In genomic region chr5:93603711-93604118, GRCh38 we compare ENCODE assay signal across 14 cellular contexts. TPM values are rescaled to one million over a fixed set of nuclear protein-coding genes. Genes with fewer than 3 reads are reported as not detected.
DNase-seq lines count a peak whose midpoint lies in the region; FAIRE-seq and TF ChIP-seq lines count a peak whose summit lies in the region.
"Had no signal": no experiment of that assay in that cellular context is flagged by ENCODE, and none has a peak within 500 bp of the region (broad histone marks: within the 10 kb centered on the region; RNA-seq: fewer than 3 reads in every experiment).

No MANE protein-coding gene starts in this region.

- H2BK5ac ChIP-seq in H1 (ENCODE audit: low read depth, low read length) = no peak overlapping the region

- H3K36me3 ChIP-seq in ACC112 (ENCODE audit: insufficient read depth, low read length) (no peaks in the 10 kb centered on the region), HEK293 (ENCODE audit: control insufficient read depth in 2 of 2, insufficient read depth in 1 of 2, low read length in 2 of 2) (no peaks in the 10 kb centered on the region), H1 (ENCODE audit: control insufficient read depth in 2 of 4, insufficient read depth in 4 of 4, low read length in 3 of 4) (peaks cover 0 to 4% (median 0%) of the 10 kb centered on the region in 4 experiments; a peak in 2 of 8 replicates), neuron (ENCODE audit: insufficient read depth, low read length) (peaks cover 4% of the 10 kb centered on the region)
- H3K36me3 ChIP-seq: SJSA1 had no signal

- H3K4me1 ChIP-seq in ACC112 (ENCODE audit: control insufficient read depth, insufficient read depth, low read length, unreplicated experiment) (peaks cover 12% of the 10 kb centered on the region), HEK293 (ENCODE audit: control insufficient read depth, insufficient read depth, low read length) (peaks cover 41% of the 10 kb centered on the region), H1 (replicated peaks in 1 of 4; ENCODE audit: control insufficient read depth in 3 of 4, insufficient read depth in 4 of 4, low read length in 3 of 4) (peaks cover under 1 to 11% (median 10%) of the 10 kb centered on the region in 4 experiments; a peak in 6 of 7 replicates), neuron (ENCODE audit: insufficient read depth, low read length) (peaks cover 73% of the 10 kb centered on the region)

- no peak overlapping the region for H2BK12ac ChIP-seq in H1 (ENCODE audit: low read depth, low read length)

- H3K4me3 ChIP-seq in ACC112 (ENCODE audit: low read depth, low read length) (peak overlapping the region; percentile 60), HEK293 (ENCODE audit: low read depth, low read length) (no peak overlapping the region), H1 (ENCODE audit: extremely low read depth in 1 of 4, insufficient read depth in 2 of 4, low read depth in 3 of 4, low read length in 4 of 4) (peak overlapping the region in 2 of 4 experiments; percentile 7 to 45; a peak in 2 of 8 replicates), neuron (ENCODE audit: low read length) (peak overlapping the region; percentile 93)
- H3K4me3 ChIP-seq: SJSA1 had no signal

- H2AFZ ChIP-seq in ACC112 (ENCODE audit: low read length, unreplicated experiment) (no peak overlapping the region), H1 (ENCODE audit: low read length) (no peak overlapping the region), neuron (ENCODE audit: low read depth, low read length) (no peak overlapping the region)

- H3K27me3 ChIP-seq in ACC112 (ENCODE audit: insufficient read depth, low read length) (peaks cover 14% of the 10 kb centered on the region), H1 (replicated peaks in 1 of 4; ENCODE audit: control insufficient read depth in 3 of 4, extremely low read depth in 1 of 4, insufficient read depth in 3 of 4, low read length in 3 of 4) (peaks cover 85 to 100% (median 93%) of the 10 kb centered on the region in 4 experiments), neuron (ENCODE audit: insufficient read depth, low read length) (no peaks in the 10 kb centered on the region)

- peaks cover 14 to 23% of the 10 kb centered on the region in 2 experiments for H4K20me1 ChIP-seq in H1 (replicated peaks in 1 of 2; ENCODE audit: control insufficient read depth in 1 of 2, insufficient read depth in 2 of 2, low read length in 2 of 2)

- WGBS in H1 (ENCODE audit: extremely low coverage in 1 of 2, insufficient coverage in 1 of 2, insufficient read length in 1 of 2, insufficient replicate concordance in 2 of 2, low coverage in 1 of 2, low lambda C conversion rate in 2 of 2, missing lambda C conversion rate in 1 of 2), 2 experiments = 5% methylated on average over 8 of the region's 10 CpGs; no CpG with 5 or more reads in 1 of the 2 experiments

- no peak for TF ChIP-seq RAD21 in H1 (IDR thresholded peaks at IDR 0.05 in 1 of 2, conservative IDR thresholded peaks at IDR 0.05 in 1 of 2; ENCODE audit: low read depth in 2 of 2, low read length in 2 of 2)

- CTCF ChIA-PET in HEK293 (lab: Yijun Ruan, JAX) = interaction anchor here (0.6 kb wide), 1 partner anchor 463 kb away, joined by 3 read pairs; no protein-coding TSS in a partner anchor
- CTCF ChIA-PET in H1 (lab: Charles Lee; ENCODE audit: partially characterized antibody) = interaction anchor here (0.9 to 1.5 kb wide), 6 partner anchors 9 to 197 kb away, joined by 3 to 8 read pairs (median 4); no protein-coding TSS in a partner anchor

- H3K9me3 ChIP-seq in HEK293 (ENCODE audit: control insufficient read depth, insufficient read depth, low read depth, low read length) = no peaks in the 10 kb centered on the region
- H3K9me3 ChIP-seq in H1 (ENCODE audit: insufficient read depth in 2 of 2, low read depth in 1 of 2, low read length in 1 of 2) = no peaks in the 10 kb centered on the region
- H3K9me3 ChIP-seq in neuron (ENCODE audit: low read length) = no peaks in the 10 kb centered on the region
- H3K9me3 ChIP-seq: SJSA1 had no signal

- no peak overlapping the region for H3K23ac ChIP-seq in H1 (ENCODE audit: insufficient read length)

- H3K79me2 ChIP-seq in ACC112 (ENCODE audit: control insufficient read depth, insufficient read depth, low read length, unreplicated experiment) = no peaks in the 10 kb centered on the region
- no peaks in the 10 kb centered on the region for H3K79me2 ChIP-seq in H1 (ENCODE audit: control insufficient read depth in 1 of 2, insufficient read depth in 2 of 2, low read length in 2 of 2)

- no peak overlapping the region for H2AK5ac ChIP-seq in H1 (ENCODE audit: low read depth, low read length)

- peak in 1 of 2 experiments; percentile 64 for DNase-seq in H1 (ENCODE audit: low read depth in 1 of 2, low spot score in 2 of 2)
- DNase-seq in NCI-H2107 (lab: John Stamatoyannopoulos, UW) = no peak
- DNase-seq in SIG-M5 (lab: John Stamatoyannopoulos, UW) = no peak
- DNase-seq in HK-2 (ENCODE audit: unreplicated experiment) = no peak
- no peak for DNase-seq in cerebellum (ENCODE audit: low spot score)
- DNase-seq: activated CD8-positive, alpha-beta memory T cell treated with anti-CD3 and anti-CD28 coated beads for 24 hours; KBM-7; NCI-H2171 had no signal

- H3K79me1 ChIP-seq in H1 (ENCODE audit: low read depth, low read length) = no peaks in the 10 kb centered on the region; the same call in 1 of the 2 replicates

- H4K5ac ChIP-seq in H1 (ENCODE audit: insufficient read length, low read depth, low read length) = no peak overlapping the region

- no peak overlapping the region for H3K4ac ChIP-seq in H1 (replicated peaks; ENCODE audit: insufficient read length, low read depth, low read length)

- no peak for FAIRE-seq in H1 (lab: Jason Lieb, UNC)
- FAIRE-seq: bronchial epithelial cell had no signal

- no peak overlapping the region for H3K9ac ChIP-seq in H1 (replicated peaks in 1 of 4; ENCODE audit: extremely low read depth in 1 of 4, low read depth in 3 of 4, low read length in 3 of 4)

- H3K23me2 ChIP-seq in H1 (ENCODE audit: low read depth, low read length) = no peaks in the 10 kb centered on the region; the same call in 1 of the 2 replicates

- no peak overlapping the region for H4K8ac ChIP-seq in H1 (ENCODE audit: extremely low read depth, insufficient read depth, low read length)

- no peak overlapping the region for H4K91ac ChIP-seq in H1 (replicated peaks; ENCODE audit: insufficient read length, low read length)

- no peak overlapping the region for H3K56ac ChIP-seq in H1 (replicated peaks; ENCODE audit: insufficient read length, low read depth, low read length)

- POLR2A ChIA-PET in HEK293 (lab: Yijun Ruan, JAX) (no interaction called here), H1 (lab: Charles Lee; ENCODE audit: partially characterized antibody) (interaction anchor here (1.4 kb wide), 1 partner anchor 8 kb away, joined by 5 read pairs; no protein-coding TSS in a partner anchor)

- H3K14ac ChIP-seq in H1 (ENCODE audit: insufficient read length) = no peak overlapping the region

- H3K27ac ChIP-seq in ACC112 (ENCODE audit: low read depth, low read length) (no peak overlapping the region), HEK293 (ENCODE audit: extremely low read depth, low read depth, low read length) (no peak overlapping the region), H1 (ENCODE audit: low read depth, low read length) (no peak overlapping the region)
- H3K27ac ChIP-seq: SJSA1 had no signal

- no peak overlapping the region for H3K18ac ChIP-seq in H1 (ENCODE audit: extremely low read depth, low read length)

- no peak overlapping the region for H2BK20ac ChIP-seq in H1 (ENCODE audit: low read length)

- no peak overlapping the region for H2BK120ac ChIP-seq in H1 (replicated peaks; ENCODE audit: low read depth, low read length)

- no peak for TF ChIP-seq POLR2A in H1 (IDR thresholded peaks at IDR 0.05; ENCODE audit: control extremely low read depth in 1 of 2, low read depth in 2 of 2, low read length in 2 of 2)

- TF ChIP-seq CTCF in HEK293 (tag by site-specific recombination; IDR thresholded peaks at IDR 0.05) (no peak), H1 (IDR thresholded peaks at IDR 0.05; ENCODE audit: control extremely low read depth in 1 of 3, insufficient read depth in 1 of 3, low read depth in 1 of 3, low read length in 3 of 3) (no peak)

- no peak overlapping the region for H2BK15ac ChIP-seq in H1 (ENCODE audit: low read length)

- peak overlapping the region; percentile 6 to 16; a peak in 2 of 4 replicates for H3K4me2 ChIP-seq in H1 (ENCODE audit: insufficient read depth in 1 of 2, low read depth in 2 of 2, low read length in 2 of 2)

- TF ChIP-seq EP300 in H1 (IDR thresholded peaks at IDR 0.05; ENCODE audit: borderline replicate concordance in 1 of 2, low read depth in 2 of 2, low read length in 2 of 2) = no peak

TF ChIP-seq in HEK293, 187 proteins besides CTCF, POLR2A, EP300 and RAD21 (continues in another document):
- TF ChIP-seq ZFHX2 (tag by site-specific recombination; conservative IDR thresholded peaks at IDR 0.05) (peak; percentile 40), SALL2 (tag by site-specific recombination; IDR thresholded peaks at IDR 0.05; ENCODE audit: borderline replicate concordance) (no peak), ZEB2 (tag by site-specific recombination; IDR thresholded peaks at IDR 0.05) (no peak)

TF ChIP-seq in H1, 55 proteins besides CTCF, POLR2A, EP300 and RAD21 (continues in another document):
- no peak for TF ChIP-seq RFX5 (IDR thresholded peaks at IDR 0.05; ENCODE audit: borderline replicate concordance, low read depth, low read length)
- TF ChIP-seq SUZ12 (IDR thresholded peaks at IDR 0.05; ENCODE audit: low read length) = peak; percentile 91; the same call in 1 of the 2 replicates

RNA-seq across cellular contexts. Expression of gene NR2F1, which starts 20.7 kb away (rescaled TPM):
- total RNA-seq in H1 (2021; fragmentation: NEBNext Ultra II Directional; extraction: Animal tissue kit (Norgen Biotek cat#: 25700)) = not detected in 2 replicates
- polyA plus RNA-seq in H1 (2011; rRNA removed) = 0.17 TPM in 1 of 2 replicates, not detected in the other
- polyA plus RNA-seq in H1 (2011; cell fraction: cytosol; rRNA removed) = 0.27 TPM
- 0.20 TPM for polyA plus RNA-seq in H1 (2011; cell fraction: nucleus; rRNA removed)
- polyA plus RNA-seq in H1 (2012, experiment 1 of 2) = 0.17 to 0.59 TPM (median 0.49 TPM) in 4 replicates
- not detected for polyA plus RNA-seq in H1 (2012, experiment 2 of 2)
- polyA plus RNA-seq in H1 (2013, experiment 1 of 2) = 0.02 TPM
- polyA plus RNA-seq in H1 (2013, experiment 2 of 2) = not detected
- 0.13 TPM in 1 of 2 replicates, not detected in the other for polyA minus RNA-seq in H1 (2011; rRNA and poly(A)+ RNA removed)
- polyA minus RNA-seq in H1 (2011; cell fraction: cytosol; rRNA and poly(A)+ RNA removed) = 2.1 TPM
- polyA minus RNA-seq in H1 (2011; cell fraction: nucleus; rRNA and poly(A)+ RNA removed) = 0.90 TPM
- 97.7 TPM for total RNA-seq in cerebellum

RNA-seq across cellular contexts. Expression of gene NR2F1-AS1, which starts 22.7 kb away (rescaled TPM):
- total RNA-seq in H1 (2021; fragmentation: NEBNext Ultra II Directional; extraction: Animal tissue kit (Norgen Biotek cat#: 25700)) = 1.6 and 2.1 TPM in 2 replicates
- 1.1 and 5.6 TPM in 2 replicates for polyA plus RNA-seq in H1 (2011; rRNA removed)
- polyA plus RNA-seq in H1 (2011; cell fraction: cytosol; rRNA removed) = 2.2 TPM
- 0.88 TPM for polyA plus RNA-seq in H1 (2011; cell fraction: nucleus; rRNA removed)
- 1.8 to 4.0 TPM (median 2.9 TPM) in 4 replicates for polyA plus RNA-seq in H1 (2012, experiment 1 of 2)
- polyA plus RNA-seq in H1 (2012, experiment 2 of 2) = 1.4 TPM
- polyA plus RNA-seq in H1 (2013, experiment 1 of 2) = 4.1 TPM
- 3.5 TPM for polyA plus RNA-seq in H1 (2013, experiment 2 of 2)
- 0.69 and 1.7 TPM in 2 replicates for polyA minus RNA-seq in H1 (2011; rRNA and poly(A)+ RNA removed)
- not detected for polyA minus RNA-seq in H1 (2011; cell fraction: cytosol; rRNA and poly(A)+ RNA removed)
- 3.4 TPM for polyA minus RNA-seq in H1 (2011; cell fraction: nucleus; rRNA and poly(A)+ RNA removed)
- total RNA-seq in cerebellum = 70.1 TPM
- total RNA-seq: mononuclear cell had no signal

Comparison
In these comparisons a context has a peak if more than half of its experiments do, and no peak if none do; other contexts are left out.
1. RNA of gene NR2F1, which starts 20.7 kb away (total RNA-seq): 97.7 TPM in cerebellum (single experiment); not detected in H1; every median in the first group is over 10 times any median in the second.
2. RNA of gene NR2F1-AS1, which starts 22.7 kb away (total RNA-seq): 70.1 TPM in cerebellum (single experiment); 1.6 to 2.1 TPM in H1; every median in the first group is over 10 times any median in the second.